ENCODE assay signal across 8 cellular contexts in genomic region chrX:45851434-45851991, GRCh38.
A peak's percentile ranks its signal among the peaks of the same experiment; 100 is the strongest.
DNase-seq lines count a peak whose midpoint lies in the region; ATAC-seq lines count a peak whose summit lies in the region.

No MANE protein-coding gene starts in this region.

- peak overlapping the region; percentile 89 to 92 for H3K4me3 Mint-ChIP-seq in effector memory CD8-positive, alpha-beta T cell
- H3K4me3 Mint-ChIP-seq in naive B cell, result peak overlapping the region; percentile 70 to 94 (median 86)

- no peaks in the 10 kb centered on the region for H3K9me3 Mint-ChIP-seq in effector memory CD8-positive, alpha-beta T cell
- H3K9me3 Mint-ChIP-seq in naive B cell, result peaks cover 0 to 1% (median 0%) of the 10 kb centered on the region in 7 donors

- peaks cover 5% of the 10 kb centered on the region for H3K36me3 Mint-ChIP-seq in effector memory CD8-positive, alpha-beta T cell (ENCODE audit: insufficient read depth)
- no peaks in the 10 kb centered on the region for H3K36me3 Mint-ChIP-seq in naive B cell

- peaks cover 6 to 11% of the 10 kb centered on the region in 2 donors for H3K27me3 Mint-ChIP-seq in effector memory CD8-positive, alpha-beta T cell
- peaks cover 9 to 31% (median 19%) of the 10 kb centered on the region in 3 donors for H3K27me3 Mint-ChIP-seq in naive B cell

- no peak overlapping the region for H3K27ac Mint-ChIP-seq in effector memory CD8-positive, alpha-beta T cell
- no peak overlapping the region for H3K27ac Mint-ChIP-seq in naive B cell

- H3K4me1 Mint-ChIP-seq in effector memory CD8-positive, alpha-beta T cell (ENCODE audit: low read depth in 2 of 2), result peaks cover 13 to 16% of the 10 kb centered on the region in 2 donors
- H3K4me1 Mint-ChIP-seq in naive B cell, result peaks cover 11 to 15% (median 14%) of the 10 kb centered on the region in 3 donors

- peak; percentile 2 for DNase-seq in COLO668 (lab: John Stamatoyannopoulos, UW; ENCODE audit: unreplicated experiment)
- peak; percentile 61 for DNase-seq in NAMALWA (ENCODE audit: low spot score)
- DNase-seq in activated CD4-positive, alpha-beta T cell treated with anti-CD3 and anti-CD28 coated beads, Interleukin-2, amount 50 U/mL, for 24 hours (ENCODE audit: low read depth in 1 of 2, low spot score in 1 of 2), result peak; percentile 38 to 43
- peak in 1 of 3 experiments; percentile 3 for DNase-seq in effector memory CD8-positive, alpha-beta T cell
- DNase-seq in naive B cell, result peak; percentile 7
- DNase-seq in stimulated activated naive CD4-positive, alpha-beta T cell treated with Interleukin-2 at 50 U/mL for 16 hours (lab: John Stamatoyannopoulos, UW), result peak; percentile 64

- ATAC-seq in effector memory CD8-positive, alpha-beta T cell (replicated peaks), result peak; percentile 75
- ATAC-seq in naive B cell (ENCODE audit: low read depth in 2 of 2) (peak; percentile 57 to 70), HG03039 (IDR thresholded peaks at IDR 0.05; ENCODE audit: unreplicated experiment) (no peak), HG03342 (IDR thresholded peaks at IDR 0.05; ENCODE audit: unreplicated experiment) (no peak)

Comparison
In these comparisons a context has a peak if more than half of its experiments do, and no peak if none do; other contexts are left out.
1. ATAC-seq: peak in effector memory CD8-positive, alpha-beta T cell (single experiment) and naive B cell (2 of 2); none in HG03039 (single experiment) and HG03342 (single experiment).